ENCODE assay signal across 15 cellular contexts in genomic region chr6:101722991-101723579, GRCh38.
DNase-seq lines count a peak whose midpoint lies in the region; ATAC-seq and FAIRE-seq lines count a peak whose summit lies in the region.
"Had no signal": no experiment of that assay in that cellular context is flagged by ENCODE, and none has a peak within 500 bp of the region (broad histone marks: within the 10 kb centered on the region; RNA-seq: fewer than 3 reads in every experiment).

No MANE protein-coding gene starts in this region.

- no peaks in the 10 kb centered on the region for H3K36me3 Mint-ChIP-seq in stimulated activated memory B cell treated with anti-CD40 and anti-IgM and Interleukin-4, amounts not matched to agents 10 μg/mL and 1 μg/mL and 100 μg/mL, for 72 hours
- H3K36me3 Mint-ChIP-seq: mesothelial cell of epicardium had no signal

- H2AK5ac ChIP-seq in trophoblast cell (ENCODE audit: low read length) = no peak overlapping the region

- DNase-seq in ELR (ENCODE audit: low read depth) (peak; percentile 89), RCC 7860 (ENCODE audit: low spot score) (peak; percentile 45), trophoblast cell (peak; percentile 2 to 53), cortex of kidney (lab: John Stamatoyannopoulos, UW) (no peak), NCI-H146 treated with DMSO at 0.1 percent for 48 hours (lab: John Stamatoyannopoulos, UW; ENCODE audit: unreplicated experiment) (no peak)
- DNase-seq: activated B cell treated with CpG ODN at 0.5 μM for 24 hours; adrenal gland; COR-L47; effector memory CD8-positive, alpha-beta T cell; NCI-H1105; NCI-H526 had no signal

- no peak overlapping the region for H3K14ac ChIP-seq in trophoblast cell (ENCODE audit: low read length)

- WGBS in trophoblast cell (ENCODE audit: extremely low coverage, insufficient coverage, insufficient read length) = no CpG with 5 or more reads among the region's 1 CpG

- no peaks in the 10 kb centered on the region for H3K27me3 ChIP-seq in trophoblast cell (ENCODE audit: insufficient read depth, low read length)
- H3K27me3 ChIP-seq: adrenal gland had no signal

- H3K4ac ChIP-seq in trophoblast cell (ENCODE audit: low read depth, low read length) = no peak overlapping the region

- no peak overlapping the region for H3K18ac ChIP-seq in trophoblast cell (ENCODE audit: low read length)

- no peaks in the 10 kb centered on the region for H3K9me3 Mint-ChIP-seq in stimulated activated memory B cell treated with anti-CD40 and anti-IgM and Interleukin-4, amounts not matched to agents 10 μg/mL and 1 μg/mL and 100 μg/mL, for 72 hours
- H3K9me3 Mint-ChIP-seq: effector memory CD8-positive, alpha-beta T cell; mesothelial cell of epicardium had no signal

- no peak overlapping the region for H2BK12ac ChIP-seq in trophoblast cell (ENCODE audit: low read length)

- no peak overlapping the region for H3K4me2 ChIP-seq in trophoblast cell (ENCODE audit: low read length)

- H3K9me3 ChIP-seq in trophoblast cell (ENCODE audit: insufficient read depth, low read depth, low read length) = no peaks in the 10 kb centered on the region
- H3K9me3 ChIP-seq: adrenal gland had no signal

- no peak overlapping the region for H4K8ac ChIP-seq in trophoblast cell (ENCODE audit: low read depth, low read length)

- FAIRE-seq in RCC 7860 (lab: Jason Lieb, UNC) = no peak

- no peaks in the 10 kb centered on the region for H3K4me1 ChIP-seq in trophoblast cell (ENCODE audit: control insufficient read depth in 1 of 2, insufficient read depth in 2 of 2, low read length in 2 of 2)

- H4K12ac ChIP-seq in trophoblast cell (ENCODE audit: low read depth, low read length) = no peak overlapping the region

- ATAC-seq in esophagus mucosa (peak; percentile 32), HG02840 (IDR thresholded peaks at IDR 0.05; ENCODE audit: low FRiP score, unreplicated experiment) (no peak)
- no peak for ATAC-seq in stimulated activated memory B cell treated with anti-CD40 and anti-IgM and Interleukin-4, amounts not matched to agents 10 μg/mL and 1 μg/mL and 100 μg/mL, for 72 hours
- ATAC-seq: effector memory CD8-positive, alpha-beta T cell had no signal

- no peak overlapping the region for H3K27ac Mint-ChIP-seq in stimulated activated memory B cell treated with anti-CD40 and anti-IgM and Interleukin-4, amounts not matched to agents 10 μg/mL and 1 μg/mL and 100 μg/mL, for 72 hours
- H3K27ac Mint-ChIP-seq: activated B cell treated with CpG ODN at 0.5 μM for 24 hours; effector memory CD8-positive, alpha-beta T cell; mesothelial cell of epicardium had no signal

- H3K79me1 ChIP-seq in trophoblast cell (ENCODE audit: low read length) = no peaks in the 10 kb centered on the region

- H2AFZ ChIP-seq in trophoblast cell (ENCODE audit: insufficient read depth, low read length, poor library complexity) = no peak overlapping the region

- H3K4me3 ChIP-seq in trophoblast cell (ENCODE audit: low read depth, low read length) = no peak overlapping the region
- H3K4me3 ChIP-seq: adrenal gland had no signal

- H3K4me1 Mint-ChIP-seq in stimulated activated memory B cell treated with anti-CD40 and anti-IgM and Interleukin-4, amounts not matched to agents 10 μg/mL and 1 μg/mL and 100 μg/mL, for 72 hours = no peaks in the 10 kb centered on the region
- H3K4me1 Mint-ChIP-seq: activated B cell treated with CpG ODN at 0.5 μM for 24 hours had no signal

- no peak overlapping the region for H3K23ac ChIP-seq in trophoblast cell (ENCODE audit: low read length)

- H3K36me3 ChIP-seq in trophoblast cell (ENCODE audit: control insufficient read depth in 1 of 2, insufficient read depth in 2 of 2, low read length in 2 of 2) = no peaks in the 10 kb centered on the region
- H3K36me3 ChIP-seq: adrenal gland had no signal

- H4K91ac ChIP-seq in trophoblast cell (ENCODE audit: low read depth, low read length) = no peak overlapping the region

- no peak overlapping the region for H2BK120ac ChIP-seq in trophoblast cell (ENCODE audit: insufficient read depth, low read length, poor library complexity)

- no peak overlapping the region for H2BK5ac ChIP-seq in trophoblast cell (ENCODE audit: low read depth, low read length, poor library complexity)

- H3K4me3 Mint-ChIP-seq in stimulated activated memory B cell treated with anti-CD40 and anti-IgM and Interleukin-4, amounts not matched to agents 10 μg/mL and 1 μg/mL and 100 μg/mL, for 72 hours = no peak overlapping the region
- H3K4me3 Mint-ChIP-seq: activated B cell treated with CpG ODN at 0.5 μM for 24 hours; effector memory CD8-positive, alpha-beta T cell; mesothelial cell of epicardium had no signal

- no peak overlapping the region for H3K27ac ChIP-seq in trophoblast cell (ENCODE audit: low read depth, low read length)
- H3K27ac ChIP-seq: adrenal gland had no signal

- no peak overlapping the region for H3K9ac ChIP-seq in trophoblast cell (ENCODE audit: low read length)

- no peaks in the 10 kb centered on the region for H3K79me2 ChIP-seq in trophoblast cell (ENCODE audit: control insufficient read depth, insufficient read depth, low read length, poor library complexity)

- no peaks in the 10 kb centered on the region for H3K27me3 Mint-ChIP-seq in stimulated activated memory B cell treated with anti-CD40 and anti-IgM and Interleukin-4, amounts not matched to agents 10 μg/mL and 1 μg/mL and 100 μg/mL, for 72 hours
- H3K27me3 Mint-ChIP-seq: activated B cell treated with CpG ODN at 0.5 μM for 24 hours; effector memory CD8-positive, alpha-beta T cell had no signal

Comparison
In these comparisons a context has a peak if more than half of its experiments do, and no peak if none do; other contexts are left out.
1. DNase-seq: peak in ELR (single experiment), RCC 7860 (single experiment) and trophoblast cell (2 of 2); none in cortex of kidney (single experiment) and NCI-H146 treated with DMSO at 0.1 percent for 48 hours (single experiment).